In the genomic region with DNA sequence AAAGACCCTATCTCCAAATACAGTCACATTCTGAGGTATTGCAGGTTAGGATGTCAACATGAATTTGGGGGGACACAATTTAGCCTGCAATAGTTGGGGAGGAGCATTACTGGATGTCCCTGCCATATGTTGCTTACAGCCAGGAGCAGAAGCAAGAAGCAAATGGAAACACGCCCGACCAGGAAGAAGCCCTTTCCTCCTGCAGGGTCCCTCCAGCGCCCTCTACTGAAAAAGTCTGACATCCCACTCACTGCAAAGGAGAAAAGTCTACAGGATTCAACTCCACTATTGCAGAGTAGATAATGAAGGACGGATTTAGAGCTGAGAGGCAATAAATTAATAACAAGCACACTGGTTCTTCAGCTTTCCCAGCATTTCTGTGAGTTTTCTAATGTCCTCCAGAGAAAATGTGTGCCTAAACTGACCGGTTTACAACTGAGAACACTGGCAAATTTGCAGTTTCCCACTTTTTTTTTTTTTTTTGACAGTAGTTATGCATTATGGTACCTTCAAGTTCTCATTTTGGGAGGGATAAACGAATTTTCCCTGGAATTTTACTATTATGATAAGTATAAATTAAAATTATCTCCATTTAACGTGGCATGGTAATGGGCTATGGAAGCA, we compare ENCODE assay signal across 8 cellular contexts. TPM values are rescaled to one million over a fixed set of nuclear protein-coding genes. Genes with fewer than 3 reads are reported as not detected.
A peak's percentile ranks its signal among the peaks of the same experiment; 100 is the strongest.
DNase-seq lines count a peak whose midpoint lies in the region; ATAC-seq and TF ChIP-seq lines count a peak whose summit lies in the region.

No MANE protein-coding gene starts in this region.

- peak; percentile 73 for ATAC-seq in HG02885 (IDR thresholded peaks at IDR 0.05; ENCODE audit: poor library complexity, unreplicated experiment)
- ATAC-seq in stimulated activated effector memory CD8-positive, alpha-beta T cell treated with anti-CD3 and anti-CD28 coated beads, Interleukin-12 subunit alpha, Interleukin-12 subunit beta, amount 100 ng/mL, for 72 hours = peak; percentile 80
- no peak for ATAC-seq in gastroesophageal sphincter

- CTCF ChIA-PET in GM10248 (lab: Yijun Ruan, JAX) = interaction anchor here (0.9 to 4.7 kb wide), 11 partner anchors 8 to 184 kb away, joined by 3 to 24 read pairs (median 6); no protein-coding TSS in a partner anchor

- no peaks in the 10 kb centered on the region for H3K9me3 Mint-ChIP-seq in stimulated activated effector memory CD8-positive, alpha-beta T cell treated with anti-CD3 and anti-CD28 coated beads, Interleukin-12 subunit alpha, Interleukin-12 subunit beta, amount 100 ng/mL, for 72 hours

- no peak overlapping the region for H3K27ac Mint-ChIP-seq in stimulated activated effector memory CD8-positive, alpha-beta T cell treated with anti-CD3 and anti-CD28 coated beads, Interleukin-12 subunit alpha, Interleukin-12 subunit beta, amount 100 ng/mL, for 72 hours

- no peaks in the 10 kb centered on the region for H3K36me3 ChIP-seq in gastroesophageal sphincter

- H3K4me3 Mint-ChIP-seq in stimulated activated effector memory CD8-positive, alpha-beta T cell treated with anti-CD3 and anti-CD28 coated beads, Interleukin-12 subunit alpha, Interleukin-12 subunit beta, amount 100 ng/mL, for 72 hours = no peak overlapping the region

- WGBS in gastroesophageal sphincter (ENCODE audit: low coverage in 1 of 2), 2 donors = 34 to 48% methylated on average over 7 of the region's 7 CpGs

- TF ChIP-seq EP300 in gastroesophageal sphincter (IDR thresholded peaks at IDR 0.05) = no peak

- H3K9me3 ChIP-seq in gastroesophageal sphincter = no peaks in the 10 kb centered on the region

- no peaks in the 10 kb centered on the region for H3K27me3 ChIP-seq in gastroesophageal sphincter

- DNase-seq in GM10248 (ENCODE audit: extremely low spot score) (peak; percentile 66), NCI-H446 (lab: John Stamatoyannopoulos, UW) (peak; percentile 20 to 75), cerebellum (ENCODE audit: low spot score) (peak; percentile 7), lung microvascular endothelial cell (ENCODE audit: low read depth in 2 of 2) (peak; percentile 80 to 86)
- DNase-seq in activated CD4-positive, CD25-positive, alpha-beta regulatory T cell (lab: John Stamatoyannopoulos, UW) = peak in 3 of 4 experiments; percentile 26 to 45 (median 30)
- peak; percentile 49 to 77 for DNase-seq in stimulated activated effector memory CD8-positive, alpha-beta T cell treated with anti-CD3 and anti-CD28 coated beads, Interleukin-12 subunit alpha, Interleukin-12 subunit beta, amount 100 ng/mL, for 72 hours (ENCODE audit: low spot score in 2 of 2)

- POLR2A ChIA-PET in GM10248 (lab: Yijun Ruan, JAX) = no interaction called here

- H3K4me3 ChIP-seq in gastroesophageal sphincter = no peak overlapping the region

- TF ChIP-seq CTCF in GM10248 (IDR thresholded peaks at IDR 0.05; ENCODE audit: control extremely low read depth, extremely low read depth, low read depth, missing control alignments) = peak; percentile 81
- peak in 2 of 4 experiments; percentile 30 to 54 for TF ChIP-seq CTCF in gastroesophageal sphincter (IDR thresholded peaks at IDR 0.05)

- no peak overlapping the region for H3K27ac ChIP-seq in gastroesophageal sphincter

- peaks cover 14% of the 10 kb centered on the region for H3K4me1 Mint-ChIP-seq in stimulated activated effector memory CD8-positive, alpha-beta T cell treated with anti-CD3 and anti-CD28 coated beads, Interleukin-12 subunit alpha, Interleukin-12 subunit beta, amount 100 ng/mL, for 72 hours

- TF ChIP-seq POLR2A in gastroesophageal sphincter (IDR thresholded peaks at IDR 0.05) = no peak

- H3K4me1 ChIP-seq in gastroesophageal sphincter = peaks cover 0 to 14% (median 2%) of the 10 kb centered on the region in 3 donors

- H3K36me3 Mint-ChIP-seq in stimulated activated effector memory CD8-positive, alpha-beta T cell treated with anti-CD3 and anti-CD28 coated beads, Interleukin-12 subunit alpha, Interleukin-12 subunit beta, amount 100 ng/mL, for 72 hours = no peaks in the 10 kb centered on the region

RNA-seq across cellular contexts. Expression of a gene that starts 31.7 kb away (rescaled TPM):
- total RNA-seq in cerebellum (14.8 TPM), lung microvascular endothelial cell (18.7 and 20.5 TPM in 2 replicates), gastroesophageal sphincter (1 to 10 TPM; 5.0 to 8.9 (median 5.5) TPM)

Comparison
In these comparisons a context has a peak if more than half of its experiments do, and no peak if none do; other contexts are left out.
1. DNase-seq: peak in every context shown above with its lines; median percentile 83 in lung microvascular endothelial cell; 66 in GM10248; 63 in stimulated activated effector memory CD8-positive, alpha-beta T cell treated with anti-CD3 and anti-CD28 coated beads, Interleukin-12 subunit alpha, Interleukin-12 subunit beta, amount 100 ng/mL, for 72 hours; 48 in NCI-H446; 30 in activated CD4-positive, CD25-positive, alpha-beta regulatory T cell; 7 in cerebellum.